Comparison of ENCODE assay signal across 9 cellular contexts in genomic region chr3:188294823-188295487, GRCh38.
DNase-seq lines count a peak whose midpoint lies in the region; ATAC-seq lines count a peak whose summit lies in the region.
"Had no signal": no experiment of that assay in that cellular context is flagged by ENCODE, and none has a peak within 500 bp of the region (broad histone marks: within the 10 kb centered on the region; RNA-seq: fewer than 3 reads in every experiment).

No MANE protein-coding gene starts in this region.

- H3K27me3 ChIP-seq in ectodermal cell (ENCODE audit: control insufficient read depth, insufficient read depth, low read length, poor library complexity, severe bottlenecking) (no peaks in the 10 kb centered on the region), muscle layer of duodenum (ENCODE audit: low read depth, low read length) (no peaks in the 10 kb centered on the region)
- H3K27me3 ChIP-seq: neutrophil had no signal

- H3K27ac ChIP-seq in ectodermal cell (ENCODE audit: insufficient read depth, low read depth, low read length, poor library complexity, severe bottlenecking) (peak overlapping the region; percentile 28), muscle layer of duodenum (ENCODE audit: low read length) (peak overlapping the region; percentile 93)

- peaks cover 2% of the 10 kb centered on the region for H3K9me3 ChIP-seq in ectodermal cell (ENCODE audit: control insufficient read depth, low read length)
- H3K9me3 ChIP-seq in muscle layer of duodenum (ENCODE audit: control insufficient read depth in 1 of 2, low read length in 2 of 2) = no peaks in the 10 kb centered on the region
- H3K9me3 ChIP-seq: neutrophil had no signal

- H3K4me3 ChIP-seq in ectodermal cell (ENCODE audit: insufficient read depth, low read depth, low read length) = no peak overlapping the region
- peak overlapping the region in 1 of 2 donors; percentile 8 for H3K4me3 ChIP-seq in muscle layer of duodenum (ENCODE audit: low read depth in 1 of 2, low read length in 2 of 2)

- H3K36me3 ChIP-seq in ectodermal cell (ENCODE audit: control insufficient read depth, insufficient read depth, low read length) = no peaks in the 10 kb centered on the region
- peaks cover 0 to 5% of the 10 kb centered on the region in 2 donors for H3K36me3 ChIP-seq in muscle layer of duodenum (ENCODE audit: control insufficient read depth in 1 of 2, insufficient read depth in 2 of 2, low read length in 2 of 2)
- H3K36me3 ChIP-seq: neutrophil had no signal

- ATAC-seq in HG03520 (IDR thresholded peaks at IDR 0.05; ENCODE audit: unreplicated experiment) (no peak), GM19463 (IDR thresholded peaks at IDR 0.05; ENCODE audit: unreplicated experiment) (no peak)

- WGBS in ectodermal cell, 2 experiments = 81 to 86% methylated on average over 11 of the region's 11 CpGs

- H3K4me1 ChIP-seq in ectodermal cell (ENCODE audit: control insufficient read depth, insufficient read depth, low read length) (peaks cover 18% of the 10 kb centered on the region), muscle layer of duodenum (ENCODE audit: control insufficient read depth in 1 of 2, insufficient read depth in 2 of 2, low read length in 2 of 2) (peaks cover 0 to 55% of the 10 kb centered on the region in 2 donors)

- DNase-seq in EH (ENCODE audit: low read depth) (peak; percentile 99), NCI-H226 (peak; percentile 86), putamen (ENCODE audit: low spot score) (no peak), NCI-H2171 treated with DMSO at 0.1 percent for 48 hours (lab: John Stamatoyannopoulos, UW) (no peak)

Comparison
In these comparisons a context has a peak if more than half of its experiments do, and no peak if none do; other contexts are left out.
1. DNase-seq: peak in EH (single experiment) and NCI-H226 (single experiment); none in putamen (single experiment) and NCI-H2171 treated with DMSO at 0.1 percent for 48 hours (single experiment).